ENCODE assay signal across 8 cellular contexts in genomic region chr16:28863929-28864886, GRCh38. TPM values are rescaled to one million over a fixed set of nuclear protein-coding genes. Genes with fewer than 3 reads are reported as not detected.
A peak's percentile ranks its signal among the peaks of the same experiment; 100 is the strongest.
DNase-seq lines count a peak whose midpoint lies in the region; ATAC-seq and TF ChIP-seq lines count a peak whose summit lies in the region.

No MANE protein-coding gene starts in this region.

- 8% methylated on average over 33 of the region's 46 CpGs for WGBS in suprapubic skin

- intact Hi-C loops in breast epithelium (cut with DNase I; ENCODE audit: low total_unique reads), result no loop called here

- ATAC-seq in HG02938 (IDR thresholded peaks at IDR 0.05; ENCODE audit: unreplicated experiment) (no peak), HG02981 (IDR thresholded peaks at IDR 0.05; ENCODE audit: unreplicated experiment) (no peak)

- H3K4me1 ChIP-seq in ES-I3 (ENCODE audit: insufficient read depth, low read length), result no peaks in the 10 kb centered on the region; the same call in 1 of the 2 replicates
- H3K4me1 ChIP-seq in breast epithelium, result no peaks in the 10 kb centered on the region
- H3K4me1 ChIP-seq in suprapubic skin, result peaks cover 30% of the 10 kb centered on the region

- H3K9ac ChIP-seq in ES-I3 (ENCODE audit: low read depth, low read length), result peak overlapping the region; percentile 99

- H3K27me3 ChIP-seq in breast epithelium, result no peaks in the 10 kb centered on the region
- H3K27me3 ChIP-seq in suprapubic skin, result no peaks in the 10 kb centered on the region

- TF ChIP-seq CTCF in breast epithelium (IDR thresholded peaks at IDR 0.05) (no peak), suprapubic skin (IDR thresholded peaks at IDR 0.05) (no peak)

- TF ChIP-seq POLR2A in breast epithelium (IDR thresholded peaks at IDR 0.05) (no peak), suprapubic skin (IDR thresholded peaks at IDR 0.05) (no peak)

- DNase-seq in breast epithelium (ENCODE audit: low spot score in 2 of 2), result no peak
- DNase-seq in left kidney (ENCODE audit: low read depth, low spot score), result peak; percentile 37
- no peak for DNase-seq in suprapubic skin (ENCODE audit: low spot score in 2 of 2)
- no peak for DNase-seq in NCI-H2107 treated with DMSO at 0.1 percent for 48 hours (lab: John Stamatoyannopoulos, UW; ENCODE audit: unreplicated experiment)

- H3K36me3 ChIP-seq in ES-I3 (ENCODE audit: insufficient read depth, low read length) (peaks cover 14% of the 10 kb centered on the region; the same call in 1 of the 2 replicates), KOPT-K1 (ENCODE audit: insufficient read depth, low read length) (peaks cover 30% of the 10 kb centered on the region), breast epithelium (no peaks in the 10 kb centered on the region), suprapubic skin (peaks cover 31% of the 10 kb centered on the region)

- H3K27ac ChIP-seq in KOPT-K1 (ENCODE audit: low read depth, low read length, poor library complexity, severe bottlenecking), result peak overlapping the region; percentile 92
- peak overlapping the region; percentile 93 to 95 for H3K27ac ChIP-seq in breast epithelium
- H3K27ac ChIP-seq in suprapubic skin, result peak overlapping the region; percentile 91

- H3K4me3 ChIP-seq in breast epithelium (peak overlapping the region; percentile 82 to 89 (median 86)), suprapubic skin (peak overlapping the region; percentile 87)

- H3K9me3 ChIP-seq in ES-I3 (ENCODE audit: control insufficient read depth, insufficient read depth, low read length) (no peaks in the 10 kb centered on the region), KOPT-K1 (ENCODE audit: insufficient read depth, low read length, poor library complexity, severe bottlenecking) (no peaks in the 10 kb centered on the region), breast epithelium (no peaks in the 10 kb centered on the region), suprapubic skin (no peaks in the 10 kb centered on the region)

- no peak for TF ChIP-seq EP300 in suprapubic skin (IDR thresholded peaks at IDR 0.05)

RNA-seq across cellular contexts. Expression of gene SH2B1, which starts 0.6 kb away (rescaled TPM):
- total RNA-seq in breast epithelium (10 to 100 TPM; 20.0 to 28.8 (median 23.6) TPM), suprapubic skin (10 to 100 TPM; 27.9 to 47.9 (median 37.3) TPM)

RNA-seq across cellular contexts. Expression of gene ATP2A1, which starts 14.1 kb away (rescaled TPM):
- total RNA-seq in breast epithelium, result under 1 TPM; 0.15 to 0.48 (median 0.33) TPM
- under 1 TPM in 2 of 4 donors, not detected in 2; 0.34 to 0.72 TPM for total RNA-seq in suprapubic skin

RNA-seq across cellular contexts. Expression of gene TUFM, which starts 18.1 kb away (rescaled TPM):
- 100 to 1,000 TPM in 1 of 3 donors, 10 to 100 TPM in 2; 97.9 to 103 (median 98.4) TPM for total RNA-seq in breast epithelium
- 100 to 1,000 TPM in 3 of 4 donors, 10 to 100 TPM in 1; 83.0 to 121 (median 107) TPM for total RNA-seq in suprapubic skin

RNA-seq across cellular contexts. Expression of gene ATXN2L, which starts 41.4 kb away (rescaled TPM):
- total RNA-seq in breast epithelium (10 to 100 TPM; 43.8 to 62.6 (median 58.1) TPM), suprapubic skin (100 to 1,000 TPM in 3 of 4 donors, 10 to 100 TPM in 1; 88.5 to 236 (median 148) TPM)
